In genomic region chr1:7224644-7225043, GRCh38 we compare ENCODE assay signal across 13 cellular contexts.
A peak's percentile ranks its signal among the peaks of the same experiment; 100 is the strongest.
DNase-seq lines count a peak whose midpoint lies in the region; ATAC-seq, FAIRE-seq and TF ChIP-seq lines count a peak whose summit lies in the region.
"Had no signal": no experiment of that assay in that cellular context is flagged by ENCODE, and none has a peak within 500 bp of the region (broad histone marks: within the 10 kb centered on the region; RNA-seq: fewer than 3 reads in every experiment).

No MANE protein-coding gene starts in this region.

- no peaks in the 10 kb centered on the region for H4K20me1 ChIP-seq in Karpas-422 (ENCODE audit: insufficient read depth, low read depth, low read length)

- H3K4me1 Mint-ChIP-seq in effector memory CD8-positive, alpha-beta T cell (ENCODE audit: low read depth in 2 of 2) = no peaks in the 10 kb centered on the region
- H3K4me1 Mint-ChIP-seq: immature natural killer cell had no signal

- H3K4me2 ChIP-seq in Karpas-422 (ENCODE audit: low read depth, low read length, poor library complexity, severe bottlenecking) = no peak overlapping the region

- no peak overlapping the region for H3K4me3 Mint-ChIP-seq in effector memory CD8-positive, alpha-beta T cell
- H3K4me3 Mint-ChIP-seq: immature natural killer cell; T-helper 1 cell treated with Interleukin-12 subunit alpha and Interleukin-12 subunit beta and Interleukin-4 antibody, amounts not matched to agents 30 μg/mL and 1 μg/mL, for 36 hours had no signal

- no peak overlapping the region for H3K27ac Mint-ChIP-seq in effector memory CD8-positive, alpha-beta T cell
- H3K27ac Mint-ChIP-seq: activated T-helper 2 cell treated with anti-CD3 and anti-CD28 coated beads, Interferon-gamma antibody, Interleukin-2, Interleukin-4, amounts not matched to agents 10 μg/mL and 5 μg/mL and 100 μg/mL, durations not matched to agents 14 hours and 24 hours and 36 hours; immature natural killer cell; T-helper 1 cell treated with Interleukin-12 subunit alpha and Interleukin-12 subunit beta and Interleukin-4 antibody, amounts not matched to agents 30 μg/mL and 1 μg/mL, for 36 hours had no signal

- H3K36me3 ChIP-seq in Karpas-422 (ENCODE audit: insufficient read depth, low read length) = no peaks in the 10 kb centered on the region
- no peaks in the 10 kb centered on the region for H3K36me3 ChIP-seq in kidney (ENCODE audit: control insufficient read depth in 1 of 2, insufficient read depth in 2 of 2, low read length in 2 of 2)
- H3K36me3 ChIP-seq: MG63, prostate gland had no signal

- H3K27ac ChIP-seq in Karpas-422 (ENCODE audit: low read length) (no peak overlapping the region), kidney (ENCODE audit: low read depth in 2 of 2, low read length in 2 of 2) (no peak overlapping the region)
- H3K27ac ChIP-seq: prostate gland had no signal

- peak; percentile 8 for DNase-seq in DMS 273 treated with DMSO at 0.1 percent for 48 hours (lab: John Stamatoyannopoulos, UW)
- DNase-seq in Karpas-422 = peak; percentile 86
- peak; percentile 35 for DNase-seq in RPMI7951 (ENCODE audit: low read depth)
- DNase-seq in kidney = no peak
- no peak for DNase-seq in mucosa of gallbladder (ENCODE audit: low spot score)
- no peak for DNase-seq in activated CD8-positive, alpha-beta memory T cell treated with anti-CD3 and anti-CD28 coated beads, Interleukin-2, amount 50 U/mL, for 48 hours
- DNase-seq in effector memory CD8-positive, alpha-beta T cell = no peak
- DNase-seq: immature natural killer cell had no signal

- no peaks in the 10 kb centered on the region for H3K9me2 ChIP-seq in Karpas-422 (replicated peaks; ENCODE audit: insufficient read depth, low read length)

- no peaks in the 10 kb centered on the region for H3K9me3 Mint-ChIP-seq in effector memory CD8-positive, alpha-beta T cell
- H3K9me3 Mint-ChIP-seq: activated T-helper 2 cell treated with anti-CD3 and anti-CD28 coated beads, Interferon-gamma antibody, Interleukin-2, Interleukin-4, amounts not matched to agents 10 μg/mL and 5 μg/mL and 100 μg/mL, durations not matched to agents 14 hours and 24 hours and 36 hours; immature natural killer cell; T-helper 1 cell treated with Interleukin-12 subunit alpha and Interleukin-12 subunit beta and Interleukin-4 antibody, amounts not matched to agents 30 μg/mL and 1 μg/mL, for 36 hours had no signal

- no peak overlapping the region for H3K4me3 ChIP-seq in Karpas-422 (ENCODE audit: low read length)
- no peak overlapping the region for H3K4me3 ChIP-seq in kidney (ENCODE audit: low read length in 2 of 2)
- H3K4me3 ChIP-seq: MG63, prostate gland had no signal

- peak; percentile 39 for TF ChIP-seq CTCF in kidney (IDR thresholded peaks at IDR 0.05; ENCODE audit: borderline replicate concordance, extremely low read depth, insufficient read depth)

- ATAC-seq in GM19395 (IDR thresholded peaks at IDR 0.05; ENCODE audit: unreplicated experiment) = no peak
- ATAC-seq in effector memory CD8-positive, alpha-beta T cell (replicated peaks) = no peak

- no peak overlapping the region for H2AFZ ChIP-seq in Karpas-422 (ENCODE audit: low read length)

- H3K9ac ChIP-seq in Karpas-422 (ENCODE audit: low read length) = no peak overlapping the region
- H3K9ac ChIP-seq in kidney (ENCODE audit: low read length in 2 of 2) = no peak overlapping the region

- no peaks in the 10 kb centered on the region for H3K27me3 ChIP-seq in Karpas-422 (ENCODE audit: low read length)
- H3K27me3 ChIP-seq: MG63 had no signal

- no peaks in the 10 kb centered on the region for H3K36me3 Mint-ChIP-seq in effector memory CD8-positive, alpha-beta T cell (ENCODE audit: insufficient read depth)
- H3K36me3 Mint-ChIP-seq: immature natural killer cell had no signal

- intact Hi-C loops in kidney (cut with DNase I) = no loop called here

- peaks cover 12 to 31% of the 10 kb centered on the region in 2 donors for H3K27me3 Mint-ChIP-seq in effector memory CD8-positive, alpha-beta T cell

- H3K9me3 ChIP-seq in Karpas-422 (ENCODE audit: low read length) = no peaks in the 10 kb centered on the region
- H3K9me3 ChIP-seq in kidney (ENCODE audit: control insufficient read depth in 1 of 2, low read length in 2 of 2) = no peaks in the 10 kb centered on the region
- H3K9me3 ChIP-seq: MG63, prostate gland had no signal

- H3K79me2 ChIP-seq in Karpas-422 (ENCODE audit: low read length) = no peaks in the 10 kb centered on the region

- peaks cover 9% of the 10 kb centered on the region for H3K4me1 ChIP-seq in Karpas-422 (ENCODE audit: low read length)
- no peaks in the 10 kb centered on the region for H3K4me1 ChIP-seq in kidney (ENCODE audit: control insufficient read depth in 1 of 2, insufficient read depth in 1 of 2, low read depth in 1 of 2, low read length in 2 of 2)
- H3K4me1 ChIP-seq: prostate gland had no signal

- no peak for FAIRE-seq in kidney (lab: Jason Lieb, UNC)

Comparison
In these comparisons a context has a peak if more than half of its experiments do, and no peak if none do; other contexts are left out.
1. DNase-seq: peak in DMS 273 treated with DMSO at 0.1 percent for 48 hours (single experiment), Karpas-422 (single experiment) and RPMI7951 (single experiment); none in kidney (single experiment), mucosa of gallbladder (single experiment), activated CD8-positive, alpha-beta memory T cell treated with anti-CD3 and anti-CD28 coated beads, Interleukin-2, amount 50 U/mL, for 48 hours (single experiment) and effector memory CD8-positive, alpha-beta T cell (0 of 3).